25 cellular contexts compared by ENCODE assay signal in genomic region chr10:98814459-98814858, GRCh38.
"Had no signal": no experiment of that assay in that cellular context is flagged by ENCODE, and none has a peak within 500 bp of the region (broad histone marks: within the 10 kb centered on the region; RNA-seq: fewer than 3 reads in every experiment).

No MANE protein-coding gene starts in this region.

- H3K4me3 ChIP-seq: stomach, suprapubic skin, testis, thoracic aorta, thyroid gland, tibial artery, tibial nerve, transverse colon, upper lobe of left lung, upper lobe of right lung, uterus, vagina had no signal

- DNase-seq: stimulated activated CD4-positive, alpha-beta T cell treated with anti-CD3 and anti-CD28 coated beads, Interleukin-2, amount 100 ng/mL, for 48 hours; stimulated activated CD4-positive, alpha-beta T cell treated with anti-CD3 and anti-CD28 coated beads, Interleukin-4, amount 100 ng/mL, for 1 hour; stimulated activated CD4-positive, alpha-beta T cell treated with anti-CD3 and anti-CD28 coated beads, Interleukin-4, amount 100 ng/mL, for 24 hours; stimulated activated CD4-positive, alpha-beta T cell treated with anti-CD3 and anti-CD28 coated beads, Interleukin-4, amount 100 ng/mL, for 4 hours; stimulated activated CD8-positive, alpha-beta memory T cell treated with anti-CD3 and anti-CD28 coated beads, Interleukin-4, amount 100 ng/mL, for 48 hours; stimulated activated naive B cell treated with anti-CD40 and anti-IgM and Interleukin-4, amounts not matched to agents 10 μg/mL and 1 μg/mL and 100 μg/mL, for 72 hours; stimulated activated naive CD4-positive, alpha-beta T cell; stimulated activated naive CD4-positive, alpha-beta T cell treated with Interleukin-2 at 50 U/mL for 16 hours; stimulated activated naive CD8-positive, alpha-beta T cell treated with anti-CD3 and anti-CD28 coated beads, Interleukin-15, amount 100 ng/mL, for 72 hours; stimulated activated naive CD8-positive, alpha-beta T cell treated with anti-CD3 and anti-CD28 coated beads, Interleukin-15, Interleukin-2, amounts not matched to agents 100 U/mL and 50 U/mL, for 24 hours; stomach; testis; thyroid gland; tibial artery; transverse colon; trophoblast cell; upper lobe of left lung; upper lobe of right lung; uterus had no signal

- H3K36me3 ChIP-seq: stomach, suprapubic skin, thoracic aorta, thyroid gland, tibial artery, tibial nerve, transverse colon, upper lobe of left lung, upper lobe of right lung, uterus, vagina had no signal

- H3K27me3 ChIP-seq: stomach, suprapubic skin, testis, thyroid gland, tibial artery, tibial nerve, transverse colon, upper lobe of left lung, upper lobe of right lung, uterus, vagina had no signal

- H3K27ac ChIP-seq: stomach, suprapubic skin, testis, thoracic aorta, thyroid gland, tibial artery, tibial nerve, transverse colon, upper lobe of left lung, upper lobe of right lung, uterus, vagina had no signal

- H3K9me3 ChIP-seq: stomach, suprapubic skin, testis, thoracic aorta, thyroid gland, tibial artery, tibial nerve, transverse colon, upper lobe of left lung, upper lobe of right lung, uterus, vagina had no signal

- ATAC-seq: stimulated activated effector memory CD8-positive, alpha-beta T cell treated with anti-CD3 and anti-CD28 coated beads, Interleukin-12 subunit alpha, Interleukin-12 subunit beta, amount 100 ng/mL, for 72 hours; stimulated activated memory B cell treated with anti-CD40 and anti-IgM and Interleukin-4, amounts not matched to agents 10 μg/mL and 1 μg/mL and 100 μg/mL, for 72 hours; stimulated activated naive B cell treated with anti-CD40 and anti-IgM and Interleukin-4, amounts not matched to agents 10 μg/mL and 1 μg/mL and 100 μg/mL, for 72 hours; stimulated activated naive CD8-positive, alpha-beta T cell treated with anti-CD3 and anti-CD28 coated beads, Interleukin-15, amount 100 ng/mL, for 72 hours; stimulated activated naive CD8-positive, alpha-beta T cell treated with anti-CD3 and anti-CD28 coated beads, Interleukin-15, Interleukin-2, amounts not matched to agents 100 U/mL and 50 U/mL, for 24 hours; upper lobe of right lung had no signal

- H3K4me1 ChIP-seq: stomach, suprapubic skin, testis, thyroid gland, tibial artery, tibial nerve, transverse colon, upper lobe of left lung, upper lobe of right lung, uterus, vagina had no signal
